ENCODE assay signal across 24 cellular contexts in genomic region chr15:29058903-29059539, GRCh38.
A peak's percentile ranks its signal among the peaks of the same experiment; 100 is the strongest.
DNase-seq lines count a peak whose midpoint lies in the region; ATAC-seq, FAIRE-seq and TF ChIP-seq lines count a peak whose summit lies in the region.
"Had no signal": no experiment of that assay in that cellular context is flagged by ENCODE, and none has a peak within 500 bp of the region (broad histone marks: within the 10 kb centered on the region; RNA-seq: fewer than 3 reads in every experiment).

No MANE protein-coding gene starts in this region.

- H3K36me3 Mint-ChIP-seq in activated naive CD4-positive, alpha-beta T cell treated with anti-CD3 and anti-CD28 coated beads, Interleukin-2, amount 50 U/mL, for 72 hours = peaks cover 5% of the 10 kb centered on the region in 2 donors

- TF ChIP-seq POLR2A in K562 (conservative IDR thresholded peaks at IDR 0.05) (no peak), sigmoid colon (IDR thresholded peaks at IDR 0.05) (no peak)

- no TSS peak for BruUV-seq in K562 (replicated peaks; lab: Mats Ljungman, UMichigan)

- H4K20me1 ChIP-seq in K562 (replicated peaks; ENCODE audit: control insufficient read depth, insufficient read depth, low read length) = peaks cover 11% of the 10 kb centered on the region

- intact Hi-C loops in K562 (cut with micrococcal nuclease) (no loop called here), sigmoid colon (cut with DNase I) (no loop called here)

- H3K36me3 ChIP-seq in RWPE2 (ENCODE audit: low read depth) (no peaks in the 10 kb centered on the region), K562 (ENCODE audit: control insufficient read depth, insufficient read depth, low read length) (no peaks in the 10 kb centered on the region), sigmoid colon (no peaks in the 10 kb centered on the region)

- H3K79me2 ChIP-seq in K562 (ENCODE audit: control insufficient read depth, insufficient read depth, low read length) = peaks cover 2% of the 10 kb centered on the region; the same call in 2 of the 3 replicates

- no peak for TF ChIP-seq RAD21 in K562 (CRISPR knock-in tag; conservative IDR thresholded peaks at IDR 0.05 in 1 of 2, IDR thresholded peaks at IDR 0.05 in 1 of 2)

- TF ChIP-seq EP300 in K562 (IDR thresholded peaks at IDR 0.05; ENCODE audit: low read length) (no peak), sigmoid colon (IDR thresholded peaks at IDR 0.05) (no peak)

- TF ChIP-seq CTCF in RWPE2 (IDR thresholded peaks at IDR 0.05; ENCODE audit: poor library complexity, severe bottlenecking) (no peak), K562 (IDR thresholded peaks at IDR 0.05 in 2 of 3, conservative IDR thresholded peaks at IDR 0.05 in 1 of 3; ENCODE audit: insufficient read depth in 2 of 3, low read depth in 1 of 3, low read length in 3 of 3) (no peak), sigmoid colon (IDR thresholded peaks at IDR 0.05) (no peak)

- peak in 1 of 2 donors; percentile 26 for DNase-seq in activated naive CD4-positive, alpha-beta T cell treated with anti-CD3 and anti-CD28 coated beads, Interleukin-2, amount 50 U/mL, for 72 hours (ENCODE audit: low spot score in 2 of 2)
- DNase-seq in activated naive CD4-positive, alpha-beta T cell (lab: John Stamatoyannopoulos, UW) = no peak
- DNase-seq in RWPE2 (ENCODE audit: low spot score) = peak; percentile 11
- DNase-seq in K562 (ENCODE audit: extremely low read depth in 1 of 4, low spot score in 3 of 4) = no peak
- peak; percentile 10 for DNase-seq in sigmoid colon
- DNase-seq in SHP77 treated with DMSO at 0.1 percent for 48 hours (lab: John Stamatoyannopoulos, UW) = no peak
- DNase-seq: C1 segment of cervical spinal cord; Caco-2; CD4-positive, alpha-beta memory T cell; GM23248; H9; Karpas-422; NCI-H1092; NCI-H1417 treated with DMSO at 0.1 percent for 48 hours; NCI-H1694 treated with DMSO at 0.1 percent for 48 hours; NCI-H2081; NCI-H2227 treated with DMSO at 0.1 percent for 48 hours; NCI-H526 treated with DMSO at 0.1 percent for 48 hours; RPMI8226; SIG-M5 had no signal

- CTCF ChIA-PET in K562 (lab: Yijun Ruan, JAX; ENCODE audit: low intra/inter-chr PET ratio) = no interaction called here

- no peak for FAIRE-seq in K562 (lab: Jason Lieb, UNC)
- FAIRE-seq: G401.6 had no signal

- H3K27me3 ChIP-seq in RWPE2 (ENCODE audit: insufficient read depth, poor library complexity, severe bottlenecking) = no peaks in the 10 kb centered on the region
- H3K27me3 ChIP-seq in K562 (ENCODE audit: control insufficient read depth in 2 of 2, insufficient read depth in 2 of 2, low read length in 2 of 2) = no peaks in the 10 kb centered on the region
- no peaks in the 10 kb centered on the region for H3K27me3 ChIP-seq in sigmoid colon

- no peaks in the 10 kb centered on the region for H3K9me3 Mint-ChIP-seq in activated naive CD4-positive, alpha-beta T cell treated with anti-CD3 and anti-CD28 coated beads, Interleukin-2, amount 50 U/mL, for 72 hours

- 67% methylated on average over 6 of the region's 6 CpGs for WGBS in K562 (ENCODE audit: insufficient coverage, low coverage, missing lambda C conversion rate)
- 77% methylated on average over 6 of the region's 6 CpGs for WGBS in sigmoid colon, 2 donors

- no peak overlapping the region for H3K9ac ChIP-seq in K562 (ENCODE audit: insufficient read depth in 1 of 2, low read depth in 2 of 2, low read length in 2 of 2)
- H3K9ac ChIP-seq: GM23248 had no signal

- H3K9me1 ChIP-seq in K562 (ENCODE audit: control insufficient read depth, insufficient read depth, low read length) = no peaks in the 10 kb centered on the region

- POLR2A ChIA-PET in K562 (lab: Yijun Ruan, JAX) = no interaction called here

- in situ Hi-C loops in K562 (cut with MboI) = no loop called here

- H2AFZ ChIP-seq in K562 (ENCODE audit: low read depth, low read length) = no peak overlapping the region
- H2AFZ ChIP-seq: GM23248 had no signal

- H3K27ac Mint-ChIP-seq in activated naive CD4-positive, alpha-beta T cell treated with anti-CD3 and anti-CD28 coated beads, Interleukin-2, amount 50 U/mL, for 72 hours = no peak overlapping the region

- no peaks in the 10 kb centered on the region for H3K9me3 ChIP-seq in RWPE2 (ENCODE audit: severe bottlenecking)
- H3K9me3 ChIP-seq in K562 (replicated peaks; ENCODE audit: control insufficient read depth, insufficient read depth, low read depth, low read length) = no peaks in the 10 kb centered on the region
- no peaks in the 10 kb centered on the region for H3K9me3 ChIP-seq in sigmoid colon
- H3K9me3 ChIP-seq: Caco-2 had no signal

- no peak overlapping the region for H3K4me2 ChIP-seq in K562 (ENCODE audit: insufficient read depth, low read length)

- H3K27ac ChIP-seq in RWPE2 (ENCODE audit: poor library complexity, severe bottlenecking) = no peak overlapping the region
- no peak overlapping the region for H3K27ac ChIP-seq in K562 (ENCODE audit: extremely low read depth, low read depth, low read length)
- no peak overlapping the region for H3K27ac ChIP-seq in sigmoid colon
- H3K27ac ChIP-seq: GM23248, HL-60, SK-N-MC had no signal

- H3K4me3 ChIP-seq in RWPE2 (ENCODE audit: severe bottlenecking) = no peak overlapping the region
- H3K4me3 ChIP-seq in K562 = no peak overlapping the region
- H3K4me3 ChIP-seq in sigmoid colon = no peak overlapping the region
- H3K4me3 ChIP-seq: GM23248, SK-N-MC had no signal

- peak; percentile 54 to 95 for ATAC-seq in activated naive CD4-positive, alpha-beta T cell treated with anti-CD3 and anti-CD28 coated beads, Interleukin-2, amount 50 U/mL, for 72 hours
- ATAC-seq in RWPE2 (ENCODE audit: low read depth) (no peak), K562 (no peak), HG03280 (IDR thresholded peaks at IDR 0.05; ENCODE audit: unreplicated experiment) (no peak)

- H3K4me1 ChIP-seq in RWPE2 (ENCODE audit: insufficient read depth, poor library complexity, severe bottlenecking) = no peaks in the 10 kb centered on the region
- peaks cover 0 to 16% of the 10 kb centered on the region in 2 experiments; a peak in 3 of 5 replicates for H3K4me1 ChIP-seq in K562 (replicated peaks in 1 of 2; ENCODE audit: control insufficient read depth in 2 of 2, insufficient read depth in 2 of 2, low read length in 2 of 2)
- no peaks in the 10 kb centered on the region for H3K4me1 ChIP-seq in sigmoid colon
- H3K4me1 ChIP-seq: Caco-2 had no signal

Comparison
In these comparisons a context has a peak if more than half of its experiments do, and no peak if none do; other contexts are left out.
1. ATAC-seq: peak in activated naive CD4-positive, alpha-beta T cell treated with anti-CD3 and anti-CD28 coated beads, Interleukin-2, amount 50 U/mL, for 72 hours (2 of 2); none in RWPE2 (single experiment), K562 (single experiment) and HG03280 (single experiment).
2. DNase-seq: peak in RWPE2 (single experiment) and sigmoid colon (single experiment); none in activated naive CD4-positive, alpha-beta T cell (0 of 4), K562 (0 of 4) and SHP77 treated with DMSO at 0.1 percent for 48 hours (single experiment).